ENCODE assay signal across 8 cellular contexts in genomic region chr9:95511232-95511951, GRCh38. TPM values are rescaled to one million over a fixed set of nuclear protein-coding genes. Genes with fewer than 3 reads are reported as not detected.
DNase-seq lines count a peak whose midpoint lies in the region; ATAC-seq and TF ChIP-seq lines count a peak whose summit lies in the region.

No MANE protein-coding gene starts in this region.

- H3K4me1 ChIP-seq in hepatocyte (ENCODE audit: insufficient read depth) (no peaks in the 10 kb centered on the region), sigmoid colon (peaks cover 0 to 30% (median 16%) of the 10 kb centered on the region in 4 donors)

- TF ChIP-seq CTCF in hepatocyte (IDR thresholded peaks at IDR 0.05; ENCODE audit: poor library complexity) (no peak), sigmoid colon (IDR thresholded peaks at IDR 0.05) (no peak)

- H4K20me1 ChIP-seq in hepatocyte (ENCODE audit: insufficient read depth, poor library complexity, severe bottlenecking) = no peaks in the 10 kb centered on the region

- H3K9me2 ChIP-seq in hepatocyte (replicated peaks; ENCODE audit: insufficient read depth) = no peaks in the 10 kb centered on the region

- ATAC-seq in GM18517 (IDR thresholded peaks at IDR 0.05; ENCODE audit: unreplicated experiment) (no peak), GM18858 (IDR thresholded peaks at IDR 0.05; ENCODE audit: unreplicated experiment) (no peak)

- H3K79me2 ChIP-seq in hepatocyte = peaks cover 72% of the 10 kb centered on the region

- H3K27me3 ChIP-seq in hepatocyte (no peaks in the 10 kb centered on the region), sigmoid colon (peaks cover 0 to 6% (median 0%) of the 10 kb centered on the region in 3 donors)

- DNase-seq in COLO829 (ENCODE audit: low spot score) (peak; percentile 47), HUDEP-2 (lab: John Stamatoyannopoulos, UW; ENCODE audit: unreplicated experiment in 76 of 76) (peak in 67 of 76 experiments; percentile 20 to 88 (median 73)), RKO (ENCODE audit: low spot score) (peak; percentile 91), amniotic stem cell (lab: John Stamatoyannopoulos, UW) (peak; percentile 69), hepatocyte (ENCODE audit: low spot score) (peak; percentile 88), sigmoid colon (peak; percentile 82)

- H3K4me3 ChIP-seq in hepatocyte = peak overlapping the region; percentile 97
- H3K4me3 ChIP-seq in sigmoid colon = peak overlapping the region; percentile 52 to 86 (median 66)

- no peak for TF ChIP-seq EP300 in sigmoid colon (IDR thresholded peaks at IDR 0.05)

- WGBS in hepatocyte (ENCODE audit: low lambda C conversion rate, missing lambda C conversion rate) = under 1% methylated on average over 23 of the region's 34 CpGs
- 1 to 2% methylated on average over 34 of the region's 34 CpGs for WGBS in sigmoid colon, 2 donors

- intact Hi-C loops in sigmoid colon (cut with DNase I) = loop anchor here (2.0 kb wide), 1 partner anchor 195 kb away; the partner anchor contains the start of gene FANCC

- peak overlapping the region; percentile 88 for H3K4me2 ChIP-seq in hepatocyte

- peak overlapping the region; percentile 100 for H3K27ac ChIP-seq in hepatocyte
- H3K27ac ChIP-seq in sigmoid colon = peak overlapping the region; percentile 88 to 96 (median 93)

- no peaks in the 10 kb centered on the region for H3K9me3 ChIP-seq in hepatocyte (ENCODE audit: low read depth)
- no peaks in the 10 kb centered on the region for H3K9me3 ChIP-seq in sigmoid colon

- peak overlapping the region; percentile 60 for H2AFZ ChIP-seq in hepatocyte

- H3K36me3 ChIP-seq in hepatocyte (replicated peaks; ENCODE audit: insufficient read depth, low read depth) = no peaks in the 10 kb centered on the region
- H3K36me3 ChIP-seq in sigmoid colon = no peaks in the 10 kb centered on the region

- no peak for TF ChIP-seq POLR2A in sigmoid colon (IDR thresholded peaks at IDR 0.05)

RNA-seq across cellular contexts. Expression of gene PTCH1, which starts 5.4 kb away (rescaled TPM):
- total RNA-seq in hepatocyte = 29.7 and 36.8 TPM in 2 replicates
- 36.0 and 44.1 TPM in 2 replicates for polyA plus RNA-seq in hepatocyte
- total RNA-seq in sigmoid colon = 10 to 100 TPM in 1 of 4 donors, 1 to 10 TPM in 3; 7.1 to 10.7 (median 8.7) TPM
- polyA plus RNA-seq in sigmoid colon = 1 to 10 TPM; 2.3 to 7.2 (median 7.0) TPM
